1 cellular context compared by ENCODE assay signal in the genomic region with DNA sequence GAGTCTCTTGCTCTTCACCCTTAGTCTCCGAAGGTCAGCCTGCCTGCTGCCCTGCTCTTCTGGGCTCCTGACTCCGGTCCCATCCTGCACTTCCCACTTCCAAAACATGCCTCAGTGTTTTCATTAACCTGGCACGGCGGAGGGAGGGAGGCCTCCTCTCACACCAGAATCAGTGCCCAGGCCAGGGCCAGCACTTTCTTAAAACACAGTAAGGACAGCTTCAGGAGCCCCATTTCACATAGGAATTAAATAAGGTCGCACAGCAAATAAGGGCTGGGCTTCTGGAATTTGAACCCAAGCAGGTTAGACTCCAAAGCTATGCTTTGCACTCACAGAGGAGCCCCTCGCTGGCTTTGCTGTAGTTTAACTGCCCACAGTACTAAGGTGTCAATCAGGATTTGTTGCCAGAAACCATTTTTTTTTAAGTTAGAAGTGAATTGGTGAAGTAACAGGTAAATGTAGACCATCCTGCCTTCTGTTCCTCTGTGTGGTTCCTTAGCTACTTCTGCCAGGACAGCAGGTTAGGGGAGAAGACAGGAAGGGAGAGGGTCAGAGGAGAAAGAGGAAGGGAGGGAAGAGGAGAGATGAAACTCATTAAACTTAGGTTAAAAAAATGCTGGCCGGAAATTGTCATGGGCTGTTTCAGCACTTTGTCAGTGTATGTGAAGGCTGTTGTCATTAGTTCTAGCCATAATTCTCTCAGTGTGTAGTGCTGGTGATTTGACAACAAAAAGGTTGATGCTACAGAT.
TF ChIP-seq lines count a peak whose summit lies in the region.

No MANE protein-coding gene starts in this region.

TF ChIP-seq in IMR-90, 13 proteins besides CTCF, POLR2A, EP300 and RAD21:
- no peak for TF ChIP-seq CEBPB (IDR thresholded peaks at IDR 0.05; ENCODE audit: low read depth, low read length)
- TF ChIP-seq, protein P1, sequence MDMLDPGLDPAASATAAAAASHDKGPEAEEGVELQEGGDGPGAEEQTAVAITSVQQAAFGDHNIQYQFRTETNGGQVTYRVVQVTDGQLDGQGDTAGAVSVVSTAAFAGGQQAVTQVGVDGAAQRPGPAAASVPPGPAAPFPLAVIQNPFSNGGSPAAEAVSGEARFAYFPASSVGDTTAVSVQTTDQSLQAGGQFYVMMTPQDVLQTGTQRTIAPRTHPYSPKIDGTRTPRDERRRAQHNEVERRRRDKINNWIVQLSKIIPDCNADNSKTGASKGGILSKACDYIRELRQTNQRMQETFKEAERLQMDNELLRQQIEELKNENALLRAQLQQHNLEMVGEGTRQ (IDR thresholded peaks at IDR 0.05; ENCODE audit: low read depth, low read length): no peak
- no peak for TF ChIP-seq FOS (IDR thresholded peaks at IDR 0.05; ENCODE audit: low read depth, low read length)
- no peak for TF ChIP-seq BHLHE40 (IDR thresholded peaks at IDR 0.05; ENCODE audit: low read depth, low read length)
- no peak for TF ChIP-seq RCOR1 (IDR thresholded peaks at IDR 0.05; ENCODE audit: insufficient replicate concordance, low read length)
- TF ChIP-seq MAFK (IDR thresholded peaks at IDR 0.05; ENCODE audit: low read depth, low read length): no peak
- TF ChIP-seq MAZ (IDR thresholded peaks at IDR 0.05; ENCODE audit: borderline replicate concordance, low read depth, low read length): no peak
- TF ChIP-seq SMC3 (IDR thresholded peaks at IDR 0.05; ENCODE audit: low read depth, low read length): no peak
- TF ChIP-seq RFX5 (IDR thresholded peaks at IDR 0.05; ENCODE audit: low read depth, low read length): no peak
- TF ChIP-seq NFE2L2 (IDR thresholded peaks at IDR 0.05; ENCODE audit: low read depth, low read length): no peak
- TF ChIP-seq CHD1 (IDR thresholded peaks at IDR 0.05; ENCODE audit: low read depth, low read length): no peak
- TF ChIP-seq, protein P2, sequence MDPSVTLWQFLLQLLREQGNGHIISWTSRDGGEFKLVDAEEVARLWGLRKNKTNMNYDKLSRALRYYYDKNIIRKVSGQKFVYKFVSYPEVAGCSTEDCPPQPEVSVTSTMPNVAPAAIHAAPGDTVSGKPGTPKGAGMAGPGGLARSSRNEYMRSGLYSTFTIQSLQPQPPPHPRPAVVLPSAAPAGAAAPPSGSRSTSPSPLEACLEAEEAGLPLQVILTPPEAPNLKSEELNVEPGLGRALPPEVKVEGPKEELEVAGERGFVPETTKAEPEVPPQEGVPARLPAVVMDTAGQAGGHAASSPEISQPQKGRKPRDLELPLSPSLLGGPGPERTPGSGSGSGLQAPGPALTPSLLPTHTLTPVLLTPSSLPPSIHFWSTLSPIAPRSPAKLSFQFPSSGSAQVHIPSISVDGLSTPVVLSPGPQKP (IDR thresholded peaks at IDR 0.05; ENCODE audit: borderline replicate concordance, low read depth, low read length): no peak
- no peak for TF ChIP-seq MXI1 (IDR thresholded peaks at IDR 0.05; ENCODE audit: borderline replicate concordance, low read depth, low read length)
TF ChIP-seq in IMR-90: peak in this region for 0.
